ENCODE assay signal across 8 cellular contexts in the genomic region with DNA sequence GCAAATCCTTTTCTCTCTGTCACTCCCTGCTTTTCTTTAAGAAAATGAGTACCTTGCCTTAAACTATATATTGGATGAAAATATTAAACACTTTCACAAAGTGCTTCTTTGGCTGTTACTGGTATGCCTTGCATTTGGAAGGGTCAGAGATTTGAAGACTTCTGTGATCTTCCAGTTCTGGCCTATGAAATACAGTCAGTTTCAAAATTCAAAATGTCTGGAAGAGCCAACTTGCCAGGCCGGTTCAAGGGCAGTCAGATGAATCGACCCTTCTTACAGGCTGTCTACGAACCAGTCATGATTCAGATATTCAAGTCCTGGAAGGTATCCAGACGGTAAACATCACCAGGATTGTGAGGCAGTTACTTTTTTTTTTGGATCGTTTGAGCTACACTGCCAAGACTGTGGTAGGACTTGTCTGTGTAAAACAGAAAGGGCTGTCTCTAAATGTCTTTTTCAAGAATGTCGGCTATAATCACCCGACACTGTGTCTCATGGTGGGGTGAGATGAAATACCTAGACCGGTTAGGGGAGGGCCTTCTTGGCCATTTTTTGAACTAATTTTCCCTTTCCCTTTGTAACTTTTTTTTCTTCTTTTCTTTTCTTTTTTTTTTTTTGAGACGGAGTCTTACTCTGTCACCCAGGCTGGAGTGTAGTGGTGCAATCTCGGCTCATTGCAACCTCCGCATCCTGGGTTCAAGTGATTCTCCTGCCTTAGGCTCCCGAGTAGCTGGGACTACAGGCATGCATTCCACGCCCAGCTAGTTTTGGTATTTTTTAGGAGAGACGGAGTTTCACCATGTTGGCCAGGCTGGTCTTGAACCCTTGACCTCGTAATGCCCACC. TPM values are rescaled to one million over a fixed set of nuclear protein-coding genes. Genes with fewer than 3 reads are reported as not detected.
DNase-seq lines count a peak whose midpoint lies in the region; ATAC-seq and TF ChIP-seq lines count a peak whose summit lies in the region.

No MANE protein-coding gene starts in this region.

- peaks cover 35 to 98% (median 83%) of the 10 kb centered on the region in 3 donors for H3K4me1 ChIP-seq in gastroesophageal sphincter
- peaks cover 54% of the 10 kb centered on the region for H3K4me1 ChIP-seq in rectal smooth muscle tissue (ENCODE audit: control insufficient read depth, insufficient read depth, low read length)

- no peak overlapping the region for H3K4me3 Mint-ChIP-seq in stimulated activated naive CD8-positive, alpha-beta T cell treated with anti-CD3 and anti-CD28 coated beads, Interleukin-15, Interleukin-2, amounts not matched to agents 100 ng/mL and 50 ng/mL, for 24 hours
- peak overlapping the region; percentile 33 for H3K4me3 Mint-ChIP-seq in T-helper 17 cell

- no peaks in the 10 kb centered on the region for H3K27me3 ChIP-seq in gastroesophageal sphincter
- H3K27me3 ChIP-seq in rectal smooth muscle tissue (ENCODE audit: control insufficient read depth, insufficient read depth, low read length): no peaks in the 10 kb centered on the region

- peaks cover 30% of the 10 kb centered on the region for H3K36me3 Mint-ChIP-seq in stimulated activated naive CD8-positive, alpha-beta T cell treated with anti-CD3 and anti-CD28 coated beads, Interleukin-15, Interleukin-2, amounts not matched to agents 100 ng/mL and 50 ng/mL, for 24 hours (ENCODE audit: low read depth)
- no peaks in the 10 kb centered on the region for H3K36me3 Mint-ChIP-seq in T-helper 17 cell (ENCODE audit: low read depth)

- no peak for DNase-seq in stimulated activated naive CD8-positive, alpha-beta T cell treated with anti-CD3 and anti-CD28 coated beads, Interleukin-15, Interleukin-2, amounts not matched to agents 100 U/mL and 50 U/mL, for 24 hours
- DNase-seq in T-helper 17 cell: no peak
- DNase-seq in GDM1 (lab: John Stamatoyannopoulos, UW): no peak
- DNase-seq in AML-193 (lab: John Stamatoyannopoulos, UW): no peak

- H3K9me3 ChIP-seq in T-helper 17 cell (ENCODE audit: control insufficient read depth, low read length, poor library complexity, severe bottlenecking) (no peaks in the 10 kb centered on the region), gastroesophageal sphincter (no peaks in the 10 kb centered on the region)

- peak overlapping the region; percentile 36 for H3K27ac Mint-ChIP-seq in stimulated activated naive CD8-positive, alpha-beta T cell treated with anti-CD3 and anti-CD28 coated beads, Interleukin-15, Interleukin-2, amounts not matched to agents 100 ng/mL and 50 ng/mL, for 24 hours
- peak overlapping the region; percentile 94 for H3K27ac Mint-ChIP-seq in T-helper 17 cell

- no peaks in the 10 kb centered on the region for H3K27me3 Mint-ChIP-seq in stimulated activated naive CD8-positive, alpha-beta T cell treated with anti-CD3 and anti-CD28 coated beads, Interleukin-15, Interleukin-2, amounts not matched to agents 100 ng/mL and 50 ng/mL, for 24 hours
- no peaks in the 10 kb centered on the region for H3K27me3 Mint-ChIP-seq in T-helper 17 cell

- H3K9ac ChIP-seq in rectal smooth muscle tissue (ENCODE audit: low read length): no peak overlapping the region

- TF ChIP-seq EP300 in gastroesophageal sphincter (IDR thresholded peaks at IDR 0.05): no peak

- ATAC-seq in stimulated activated naive CD8-positive, alpha-beta T cell treated with anti-CD3 and anti-CD28 coated beads, Interleukin-15, Interleukin-2, amounts not matched to agents 100 U/mL and 50 U/mL, for 24 hours: no peak
- ATAC-seq in T-helper 17 cell: no peak
- peak; percentile 85 for ATAC-seq in gastroesophageal sphincter
- ATAC-seq in GM19452 (IDR thresholded peaks at IDR 0.05; ENCODE audit: unreplicated experiment): no peak

- H3K4me1 Mint-ChIP-seq in stimulated activated naive CD8-positive, alpha-beta T cell treated with anti-CD3 and anti-CD28 coated beads, Interleukin-15, Interleukin-2, amounts not matched to agents 100 ng/mL and 50 ng/mL, for 24 hours (ENCODE audit: low read depth): peaks cover 73% of the 10 kb centered on the region
- peaks cover 48% of the 10 kb centered on the region for H3K4me1 Mint-ChIP-seq in T-helper 17 cell

- peak overlapping the region; percentile 95 to 97 (median 96) for H3K27ac ChIP-seq in gastroesophageal sphincter
- peak overlapping the region; percentile 79 for H3K27ac ChIP-seq in rectal smooth muscle tissue (ENCODE audit: low read depth, low read length)

- H3K36me3 ChIP-seq in gastroesophageal sphincter (peaks cover 0 to 7% of the 10 kb centered on the region in 2 donors), rectal smooth muscle tissue (ENCODE audit: control insufficient read depth, insufficient read depth, low read length) (no peaks in the 10 kb centered on the region)

- WGBS in gastroesophageal sphincter (ENCODE audit: low coverage in 1 of 2), 2 donors: 17 to 21% methylated on average over 6 to 7 of the region's 15 CpGs

- H3K4me3 ChIP-seq in gastroesophageal sphincter (peak overlapping the region in 1 of 2 donors; percentile 16), rectal smooth muscle tissue (ENCODE audit: low read length) (peak overlapping the region; percentile 28)

- TF ChIP-seq CTCF in gastroesophageal sphincter (IDR thresholded peaks at IDR 0.05): no peak

- TF ChIP-seq POLR2A in gastroesophageal sphincter (IDR thresholded peaks at IDR 0.05): no peak

- H3K9me3 Mint-ChIP-seq in stimulated activated naive CD8-positive, alpha-beta T cell treated with anti-CD3 and anti-CD28 coated beads, Interleukin-15, Interleukin-2, amounts not matched to agents 100 ng/mL and 50 ng/mL, for 24 hours: no peaks in the 10 kb centered on the region

RNA-seq across cellular contexts. Expression of gene ACTN4, which starts 11.2 kb away (rescaled TPM):
- total RNA-seq in T-helper 17 cell (100 to 1,000 TPM; 201 to 205 TPM), gastroesophageal sphincter (100 to 1,000 TPM; 337 to 938 (median 507) TPM)

RNA-seq across cellular contexts. Expression of gene EIF3K, which starts 39.7 kb away (rescaled TPM):
- total RNA-seq in T-helper 17 cell: 100 to 1,000 TPM; 282 to 320 TPM
- 100 to 1,000 TPM; 392 to 489 (median 414) TPM for total RNA-seq in gastroesophageal sphincter

RNA-seq across cellular contexts. Expression of gene MAP4K1, which starts 40.9 kb away (rescaled TPM):
- total RNA-seq in T-helper 17 cell (100 to 1,000 TPM; 298 to 351 TPM), gastroesophageal sphincter (10 to 100 TPM in 1 of 4 donors, 1 to 10 TPM in 2, under 1 TPM in 1; 0.62 to 16.1 (median 3.1) TPM)

Comparison
In these comparisons a context has a peak if more than half of its experiments do, and no peak if none do; other contexts are left out.
1. RNA of gene MAP4K1, which starts 40.9 kb away (total RNA-seq): 298 to 351 TPM in T-helper 17 cell; 0.62 to 16.1 TPM in gastroesophageal sphincter; every median in the first group is over 10 times any median in the second.